In the genomic region with DNA sequence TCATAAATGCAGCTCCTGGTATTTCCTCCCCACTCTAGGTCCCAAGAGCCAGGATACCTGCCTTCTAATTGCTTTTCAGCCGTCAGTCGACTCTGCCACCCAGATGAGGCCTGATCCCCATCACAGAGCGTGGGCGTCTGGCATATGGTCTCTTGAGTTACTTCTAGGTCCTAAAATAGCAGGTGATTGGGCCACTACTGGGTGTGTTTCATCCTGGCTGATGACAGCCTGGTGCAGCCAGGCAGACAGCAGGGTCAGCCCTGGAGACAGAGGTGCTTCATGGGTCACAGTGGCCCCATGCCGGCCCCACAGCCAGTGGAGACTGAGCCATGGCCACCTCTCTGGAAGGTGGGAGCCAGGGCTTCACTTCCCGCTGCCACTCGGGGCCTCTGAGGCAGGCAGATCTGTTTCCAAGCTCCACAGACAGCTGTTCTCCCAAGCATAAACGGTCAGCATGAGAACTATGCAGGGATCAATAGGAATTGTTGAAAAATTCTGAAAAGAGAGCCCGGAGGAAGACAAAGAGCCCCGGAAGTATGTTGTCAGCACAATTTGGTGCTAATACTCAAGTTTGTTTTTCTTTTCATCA, we compare ENCODE assay signal across 1 cellular context.
TF ChIP-seq lines count a peak whose summit lies in the region.

No MANE protein-coding gene starts in this region.

TF ChIP-seq in HEK293, 187 proteins besides CTCF, POLR2A, EP300 and RAD21 (continued from another document):
- TF ChIP-seq ZNF777 (tag by site-specific recombination; IDR thresholded peaks at IDR 0.05; ENCODE audit: borderline replicate concordance), result no peak
- no peak for TF ChIP-seq ZFP69B (tag by site-specific recombination; IDR thresholded peaks at IDR 0.05)
- TF ChIP-seq HOXA7 (CRISPR knock-in tag; IDR thresholded peaks at IDR 0.05; ENCODE audit: borderline replicate concordance), result no peak
- no peak for TF ChIP-seq ZNF211 (tag by site-specific recombination; IDR thresholded peaks at IDR 0.05; ENCODE audit: low read depth)
- TF ChIP-seq ZNF146 (tag by site-specific recombination; IDR thresholded peaks at IDR 0.05), result no peak
TF ChIP-seq in HEK293: peak in this region for 2.
